8 cellular contexts compared by ENCODE assay signal in genomic region chr4:56655627-56656345, GRCh38. TPM values are rescaled to one million over a fixed set of nuclear protein-coding genes. Genes with fewer than 3 reads are reported as not detected.
A peak's percentile ranks its signal among the peaks of the same experiment; 100 is the strongest.
DNase-seq lines count a peak whose midpoint lies in the region; ATAC-seq and TF ChIP-seq lines count a peak whose summit lies in the region.

No MANE protein-coding gene starts in this region.

- peak overlapping the region in 1 of 2 donors; percentile 22 for H3K27ac ChIP-seq in liver (ENCODE audit: low read depth in 1 of 2, low read length in 2 of 2)

- peaks cover 0 to 6% (median under 1%) of the 10 kb centered on the region in 4 donors for H3K27me3 ChIP-seq in liver (ENCODE audit: control insufficient read depth in 4 of 4, insufficient read depth in 4 of 4, low read length in 3 of 4)

- 2% methylated on average over 79 of the region's 79 CpGs for WGBS in liver

- peaks cover 55% of the 10 kb centered on the region for H3K4me1 Mint-ChIP-seq in central memory CD8-positive, alpha-beta T cell
- peaks cover 30% of the 10 kb centered on the region for H3K4me1 Mint-ChIP-seq in stimulated activated memory B cell treated with anti-CD40 and anti-IgM and Interleukin-4, amounts not matched to agents 10 μg/mL and 1 μg/mL and 100 μg/mL, for 72 hours

- H3K9me3 ChIP-seq in liver (ENCODE audit: control insufficient read depth in 4 of 4, low read length in 3 of 4), result no peaks in the 10 kb centered on the region

- peak overlapping the region; percentile 97 for H3K4me3 Mint-ChIP-seq in central memory CD8-positive, alpha-beta T cell
- H3K4me3 Mint-ChIP-seq in stimulated activated memory B cell treated with anti-CD40 and anti-IgM and Interleukin-4, amounts not matched to agents 10 μg/mL and 1 μg/mL and 100 μg/mL, for 72 hours, result peak overlapping the region; percentile 90

- no peak for TF ChIP-seq POLR2A in erythroblast (IDR thresholded peaks at IDR 0.05; ENCODE audit: low read length)

- H3K27ac Mint-ChIP-seq in central memory CD8-positive, alpha-beta T cell (ENCODE audit: low read depth), result peak overlapping the region; percentile 93
- H3K27ac Mint-ChIP-seq in stimulated activated memory B cell treated with anti-CD40 and anti-IgM and Interleukin-4, amounts not matched to agents 10 μg/mL and 1 μg/mL and 100 μg/mL, for 72 hours, result peak overlapping the region; percentile 82

- peak; percentile 34 for ATAC-seq in central memory CD8-positive, alpha-beta T cell (replicated peaks; ENCODE audit: extremely low read depth, poor library complexity, severe bottlenecking)
- peak; percentile 60 for ATAC-seq in stimulated activated memory B cell treated with anti-CD40 and anti-IgM and Interleukin-4, amounts not matched to agents 10 μg/mL and 1 μg/mL and 100 μg/mL, for 72 hours

- no peak for TF ChIP-seq CTCF in liver (IDR thresholded peaks at IDR 0.05; ENCODE audit: low read depth, low read length, missing input control)

- DNase-seq in GM03348 (ENCODE audit: low spot score) (peak; percentile 32), SK-N-DZ (ENCODE audit: low spot score) (peak; percentile 2), KBM-7 (no peak), pons (ENCODE audit: low spot score) (no peak), erythroblast (lab: John Stamatoyannopoulos, UW) (no peak)
- DNase-seq in central memory CD8-positive, alpha-beta T cell (ENCODE audit: low spot score in 2 of 2), result no peak

- no peaks in the 10 kb centered on the region for H3K36me3 ChIP-seq in liver (ENCODE audit: control insufficient read depth in 4 of 4, insufficient read depth in 3 of 4, low read depth in 1 of 4, low read length in 3 of 4)

- peaks cover 10% of the 10 kb centered on the region for H3K36me3 Mint-ChIP-seq in central memory CD8-positive, alpha-beta T cell (ENCODE audit: insufficient read depth)
- no peaks in the 10 kb centered on the region for H3K36me3 Mint-ChIP-seq in stimulated activated memory B cell treated with anti-CD40 and anti-IgM and Interleukin-4, amounts not matched to agents 10 μg/mL and 1 μg/mL and 100 μg/mL, for 72 hours

- no peaks in the 10 kb centered on the region for H3K9me3 Mint-ChIP-seq in central memory CD8-positive, alpha-beta T cell
- no peaks in the 10 kb centered on the region for H3K9me3 Mint-ChIP-seq in stimulated activated memory B cell treated with anti-CD40 and anti-IgM and Interleukin-4, amounts not matched to agents 10 μg/mL and 1 μg/mL and 100 μg/mL, for 72 hours

- H3K9ac ChIP-seq in liver (ENCODE audit: low read depth in 1 of 2, low read length in 2 of 2), result no peak overlapping the region

- no peak for TF ChIP-seq RAD21 in liver (IDR thresholded peaks at IDR 0.05)

- peak overlapping the region in 2 of 3 donors; percentile 36 to 45 for H3K4me3 ChIP-seq in liver (ENCODE audit: low read depth in 1 of 3, low read length in 3 of 3)

- peaks cover 9% of the 10 kb centered on the region for H3K27me3 Mint-ChIP-seq in central memory CD8-positive, alpha-beta T cell
- H3K27me3 Mint-ChIP-seq in stimulated activated memory B cell treated with anti-CD40 and anti-IgM and Interleukin-4, amounts not matched to agents 10 μg/mL and 1 μg/mL and 100 μg/mL, for 72 hours, result peaks cover 51% of the 10 kb centered on the region

- peaks cover 4 to 15% (median 7%) of the 10 kb centered on the region in 4 donors for H3K4me1 ChIP-seq in liver (ENCODE audit: control insufficient read depth in 4 of 4, insufficient read depth in 4 of 4, low read length in 3 of 4)

- in situ Hi-C loops in KBM-7 (cut with MboI; ENCODE audit: low pct_unique_long_range_greater_than_20kb, low sequenced_read_pairs), result no loop called here

TF ChIP-seq in liver, 16 proteins besides CTCF, POLR2A, EP300 and RAD21:
- TF ChIP-seq ZBTB33 (IDR thresholded peaks at IDR 0.05) (no peak), EGR1 (IDR thresholded peaks at IDR 0.05; ENCODE audit: low read depth in 2 of 2) (no peak), MAX (IDR thresholded peaks at IDR 0.05) (no peak), NR2F2 (IDR thresholded peaks at IDR 0.05) (no peak), JUND (IDR thresholded peaks at IDR 0.05) (no peak), YY1 (IDR thresholded peaks at IDR 0.05) (no peak), HNF4G (IDR thresholded peaks at IDR 0.05) (no peak), HNF4A (conservative IDR thresholded peaks at IDR 0.05) (no peak), GABPA (IDR thresholded peaks at IDR 0.05 in 1 of 2, conservative IDR thresholded peaks at IDR 0.05 in 1 of 2) (no peak), RXRA (IDR thresholded peaks at IDR 0.05) (no peak), TAF1 (conservative IDR thresholded peaks at IDR 0.05) (no peak), SP1 (IDR thresholded peaks at IDR 0.05) (no peak), FOXA1 (IDR thresholded peaks at IDR 0.05) (no peak), FOXA2 (IDR thresholded peaks at IDR 0.05) (no peak)
- TF ChIP-seq, protein P1, sequence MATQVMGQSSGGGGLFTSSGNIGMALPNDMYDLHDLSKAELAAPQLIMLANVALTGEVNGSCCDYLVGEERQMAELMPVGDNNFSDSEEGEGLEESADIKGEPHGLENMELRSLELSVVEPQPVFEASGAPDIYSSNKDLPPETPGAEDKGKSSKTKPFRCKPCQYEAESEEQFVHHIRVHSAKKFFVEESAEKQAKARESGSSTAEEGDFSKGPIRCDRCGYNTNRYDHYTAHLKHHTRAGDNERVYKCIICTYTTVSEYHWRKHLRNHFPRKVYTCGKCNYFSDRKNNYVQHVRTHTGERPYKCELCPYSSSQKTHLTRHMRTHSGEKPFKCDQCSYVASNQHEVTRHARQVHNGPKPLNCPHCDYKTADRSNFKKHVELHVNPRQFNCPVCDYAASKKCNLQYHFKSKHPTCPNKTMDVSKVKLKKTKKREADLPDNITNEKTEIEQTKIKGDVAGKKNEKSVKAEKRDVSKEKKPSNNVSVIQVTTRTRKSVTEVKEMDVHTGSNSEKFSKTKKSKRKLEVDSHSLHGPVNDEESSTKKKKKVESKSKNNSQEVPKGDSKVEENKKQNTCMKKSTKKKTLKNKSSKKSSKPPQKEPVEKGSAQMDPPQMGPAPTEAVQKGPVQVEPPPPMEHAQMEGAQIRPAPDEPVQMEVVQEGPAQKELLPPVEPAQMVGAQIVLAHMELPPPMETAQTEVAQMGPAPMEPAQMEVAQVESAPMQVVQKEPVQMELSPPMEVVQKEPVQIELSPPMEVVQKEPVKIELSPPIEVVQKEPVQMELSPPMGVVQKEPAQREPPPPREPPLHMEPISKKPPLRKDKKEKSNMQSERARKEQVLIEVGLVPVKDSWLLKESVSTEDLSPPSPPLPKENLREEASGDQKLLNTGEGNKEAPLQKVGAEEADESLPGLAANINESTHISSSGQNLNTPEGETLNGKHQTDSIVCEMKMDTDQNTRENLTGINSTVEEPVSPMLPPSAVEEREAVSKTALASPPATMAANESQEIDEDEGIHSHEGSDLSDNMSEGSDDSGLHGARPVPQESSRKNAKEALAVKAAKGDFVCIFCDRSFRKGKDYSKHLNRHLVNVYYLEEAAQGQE (IDR thresholded peaks at IDR 0.05), result no peak
- TF ChIP-seq, protein P2, sequence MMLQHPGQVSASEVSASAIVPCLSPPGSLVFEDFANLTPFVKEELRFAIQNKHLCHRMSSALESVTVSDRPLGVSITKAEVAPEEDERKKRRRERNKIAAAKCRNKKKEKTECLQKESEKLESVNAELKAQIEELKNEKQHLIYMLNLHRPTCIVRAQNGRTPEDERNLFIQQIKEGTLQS (IDR thresholded peaks at IDR 0.05), result no peak

RNA-seq across cellular contexts. Expression of gene HOPX, which starts 25.3 kb away (rescaled TPM):
- polyA plus RNA-seq in SK-N-DZ (2014; cell fraction: cytosol; rRNA removed), result not detected in 2 replicates
- polyA plus RNA-seq in SK-N-DZ (2014; cell fraction: nucleus; rRNA removed), result not detected in 2 replicates
- 1 to 10 TPM in 1 of 2 donors, under 1 TPM in 1; 0.67 to 2.4 TPM for total RNA-seq in liver
- polyA plus RNA-seq in liver, result under 1 TPM; 0.40 to 0.60 TPM

Comparison
In these comparisons a context has a peak if more than half of its experiments do, and no peak if none do; other contexts are left out.
1. DNase-seq: peak in GM03348 (single experiment) and SK-N-DZ (single experiment); none in central memory CD8-positive, alpha-beta T cell (0 of 2), KBM-7 (single experiment), pons (single experiment) and erythroblast (0 of 2).